In the genomic region with DNA sequence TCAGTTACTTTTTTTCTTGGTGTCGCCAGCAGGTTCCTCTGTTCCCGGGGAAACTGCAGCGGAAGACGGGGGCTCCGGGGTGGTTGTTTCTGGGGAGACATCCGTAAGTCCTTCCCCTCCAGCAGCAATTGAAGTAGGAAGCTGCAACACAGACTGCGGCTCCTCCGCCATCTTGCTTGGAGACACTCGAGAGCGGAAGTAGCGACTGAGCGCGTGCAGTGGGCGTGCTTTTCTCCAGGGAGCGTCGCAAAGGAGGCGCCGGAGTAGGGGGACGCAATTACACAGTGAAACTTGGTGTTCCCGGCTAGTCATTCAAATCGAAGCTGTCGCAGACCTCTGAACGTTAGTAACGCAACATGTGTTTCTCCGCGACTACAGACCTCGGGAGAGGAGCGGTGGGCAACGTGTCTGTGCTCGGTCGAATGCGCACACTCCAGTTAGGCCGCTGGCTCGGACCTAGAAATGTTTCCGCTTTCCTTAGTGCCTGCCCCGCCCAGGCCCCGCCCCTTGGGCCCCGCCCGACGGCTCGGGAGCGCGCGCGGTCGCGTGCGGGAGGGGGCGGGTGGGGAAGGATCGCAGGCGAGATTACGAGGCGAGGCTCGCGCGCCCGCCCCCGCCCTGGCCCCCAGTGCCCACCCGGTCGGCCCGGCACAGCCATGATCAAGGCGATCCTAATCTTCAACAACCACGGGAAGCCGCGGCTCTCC, we compare ENCODE assay signal across 8 cellular contexts.
DNase-seq lines count a peak whose midpoint lies in the region; ATAC-seq and TF ChIP-seq lines count a peak whose summit lies in the region.

A gene (plus strand): TSS at position 554 of the 707 bp plus-strand sequence. CDS start 103 bp downstream, at position 657.
A gene (minus strand): TSS at position 184 of the 707 bp plus-strand sequence. CDS start 13 bp downstream, at position 171.

- no peak for TF ChIP-seq CTCF in GM10266 (IDR thresholded peaks at IDR 0.05; ENCODE audit: control insufficient read depth, insufficient read depth, low read depth, missing control alignments)

- peaks cover 6% of the 10 kb centered on the region for H3K36me3 Mint-ChIP-seq in activated naive CD4-positive, alpha-beta T cell treated with anti-CD3 and anti-CD28 coated beads, Interleukin-2, amount 50 U/mL, for 24 hours

- ATAC-seq in HG02623 (IDR thresholded peaks at IDR 0.05; ENCODE audit: unreplicated experiment) (peak; percentile 79), SK-N-SH treated with all-trans-retinoic acid at 6 μM for 48 hours (peak; percentile 92)

- H3K4me1 Mint-ChIP-seq in activated naive CD4-positive, alpha-beta T cell treated with anti-CD3 and anti-CD28 coated beads, Interleukin-2, amount 50 U/mL, for 24 hours, result peaks cover 63% of the 10 kb centered on the region

- peak within 1 kb of the TSS; percentile 98 for H3K4me3 Mint-ChIP-seq in activated naive CD4-positive, alpha-beta T cell treated with anti-CD3 and anti-CD28 coated beads, Interleukin-2, amount 50 U/mL, for 24 hours

- peak; percentile 88 for DNase-seq in GM10266 (ENCODE audit: extremely low spot score)
- peak; percentile 87 for DNase-seq in NCI-H1092 treated with DMSO at 0.1 percent for 48 hours (lab: John Stamatoyannopoulos, UW)
- peak; percentile 94 for DNase-seq in globus pallidus (ENCODE audit: low spot score)
- DNase-seq in nucleus accumbens (lab: John Stamatoyannopoulos, UW), result peak; percentile 66 to 99 (median 94)
- peak; percentile 98 for DNase-seq in superior temporal gyrus (ENCODE audit: extremely low spot score)

- no peaks in the 10 kb centered on the region for H3K9me3 Mint-ChIP-seq in activated naive CD4-positive, alpha-beta T cell treated with anti-CD3 and anti-CD28 coated beads, Interleukin-2, amount 50 U/mL, for 24 hours

- H3K27me3 Mint-ChIP-seq in activated naive CD4-positive, alpha-beta T cell treated with anti-CD3 and anti-CD28 coated beads, Interleukin-2, amount 50 U/mL, for 24 hours, result no peaks in the 10 kb centered on the region

- peak within 1 kb of the TSS; percentile 100 for H3K27ac Mint-ChIP-seq in activated naive CD4-positive, alpha-beta T cell treated with anti-CD3 and anti-CD28 coated beads, Interleukin-2, amount 50 U/mL, for 24 hours

TF ChIP-seq in SK-N-SH treated with all-trans-retinoic acid at 6 μM for 48 hours, 23 proteins besides CTCF, POLR2A, EP300 and RAD21:
- TF ChIP-seq ZNF8 (CRISPR knock-in tag; IDR thresholded peaks at IDR 0.05), result no peak
- TF ChIP-seq, protein P1, sequence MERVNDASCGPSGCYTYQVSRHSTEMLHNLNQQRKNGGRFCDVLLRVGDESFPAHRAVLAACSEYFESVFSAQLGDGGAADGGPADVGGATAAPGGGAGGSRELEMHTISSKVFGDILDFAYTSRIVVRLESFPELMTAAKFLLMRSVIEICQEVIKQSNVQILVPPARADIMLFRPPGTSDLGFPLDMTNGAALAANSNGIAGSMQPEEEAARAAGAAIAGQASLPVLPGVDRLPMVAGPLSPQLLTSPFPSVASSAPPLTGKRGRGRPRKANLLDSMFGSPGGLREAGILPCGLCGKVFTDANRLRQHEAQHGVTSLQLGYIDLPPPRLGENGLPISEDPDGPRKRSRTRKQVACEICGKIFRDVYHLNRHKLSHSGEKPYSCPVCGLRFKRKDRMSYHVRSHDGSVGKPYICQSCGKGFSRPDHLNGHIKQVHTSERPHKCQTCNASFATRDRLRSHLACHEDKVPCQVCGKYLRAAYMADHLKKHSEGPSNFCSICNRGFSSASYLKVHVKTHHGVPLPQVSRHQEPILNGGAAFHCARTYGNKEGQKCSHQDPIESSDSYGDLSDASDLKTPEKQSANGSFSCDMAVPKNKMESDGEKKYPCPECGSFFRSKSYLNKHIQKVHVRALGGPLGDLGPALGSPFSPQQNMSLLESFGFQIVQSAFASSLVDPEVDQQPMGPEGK (CRISPR knock-in tag; IDR thresholded peaks at IDR 0.05; ENCODE audit: borderline replicate concordance), result peak; percentile 67; the same call in 1 of the 2 replicates
- no peak for TF ChIP-seq ZFP30 (CRISPR knock-in tag; IDR thresholded peaks at IDR 0.05)
- TF ChIP-seq TOX (CRISPR knock-in tag; IDR thresholded peaks at IDR 0.05; ENCODE audit: borderline replicate concordance), result no peak
- TF ChIP-seq ZFP3 (CRISPR knock-in tag; IDR thresholded peaks at IDR 0.05), result 0 out of 2 replicates have a peak, but pooled peaks have one; percentile 39
- 0 out of 2 replicates have a peak, but pooled peaks have one; percentile 64 for TF ChIP-seq GLIS3 (CRISPR knock-in tag; IDR thresholded peaks at IDR 0.05)
- no peak for TF ChIP-seq SNAI2 (CRISPR knock-in tag; IDR thresholded peaks at IDR 0.05)
TF ChIP-seq in SK-N-SH treated with all-trans-retinoic acid at 6 μM for 48 hours: peak in this region for 3.

Comparison
In these comparisons a context has a peak if more than half of its experiments do, and no peak if none do; other contexts are left out.
1. Peak in every context shown above with its lines: DNase-seq and ATAC-seq.